Comparison of ENCODE assay signal across 1 cellular context in the genomic region with DNA sequence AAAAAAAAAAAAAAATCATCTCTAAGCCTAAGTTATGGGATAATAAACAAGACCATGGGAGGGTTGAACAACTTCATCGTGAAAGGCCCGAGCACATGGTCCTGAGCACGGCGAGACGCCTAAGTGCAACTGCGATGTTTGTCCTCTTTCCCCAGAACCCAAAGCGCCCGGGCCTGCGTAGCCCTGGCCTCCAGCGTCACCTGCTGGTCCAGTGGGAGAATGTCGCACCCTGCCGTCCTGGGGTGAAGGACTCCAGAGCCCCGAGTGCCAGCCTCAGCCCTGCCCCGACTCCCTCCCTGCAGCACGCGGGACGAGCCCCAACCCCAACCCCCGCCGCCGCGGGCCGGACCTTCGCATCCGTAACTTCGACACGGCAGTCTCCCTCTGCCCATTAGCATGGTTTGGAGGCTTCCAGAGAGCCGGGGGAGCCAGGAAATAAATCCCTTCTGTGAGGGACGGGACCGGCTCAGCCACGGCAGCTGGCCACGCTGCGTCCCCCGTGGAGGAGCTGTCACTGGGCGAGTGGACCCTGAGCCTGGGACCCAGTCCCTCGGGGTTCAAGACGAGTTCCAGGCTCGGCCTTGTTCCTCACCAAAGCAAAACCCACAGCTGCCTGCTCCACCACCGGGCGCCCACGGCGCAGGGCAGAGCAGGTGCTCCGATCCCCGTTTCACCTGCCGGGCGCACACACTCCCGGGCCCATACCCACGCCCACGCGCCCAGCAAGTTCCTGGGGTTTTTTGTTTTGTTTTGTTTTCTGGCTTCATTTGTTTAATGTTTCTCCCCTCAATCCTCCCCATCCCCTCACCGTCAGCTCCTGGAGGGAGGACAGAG.
A peak's percentile ranks its signal among the peaks of the same experiment; 100 is the strongest.
TF ChIP-seq lines count a peak whose summit lies in the region.

No MANE protein-coding gene starts in this region.

TF ChIP-seq in WTC11, 78 proteins besides CTCF, POLR2A, EP300 and RAD21 (continued from another document and continues in another):
- TF ChIP-seq, protein P1, sequence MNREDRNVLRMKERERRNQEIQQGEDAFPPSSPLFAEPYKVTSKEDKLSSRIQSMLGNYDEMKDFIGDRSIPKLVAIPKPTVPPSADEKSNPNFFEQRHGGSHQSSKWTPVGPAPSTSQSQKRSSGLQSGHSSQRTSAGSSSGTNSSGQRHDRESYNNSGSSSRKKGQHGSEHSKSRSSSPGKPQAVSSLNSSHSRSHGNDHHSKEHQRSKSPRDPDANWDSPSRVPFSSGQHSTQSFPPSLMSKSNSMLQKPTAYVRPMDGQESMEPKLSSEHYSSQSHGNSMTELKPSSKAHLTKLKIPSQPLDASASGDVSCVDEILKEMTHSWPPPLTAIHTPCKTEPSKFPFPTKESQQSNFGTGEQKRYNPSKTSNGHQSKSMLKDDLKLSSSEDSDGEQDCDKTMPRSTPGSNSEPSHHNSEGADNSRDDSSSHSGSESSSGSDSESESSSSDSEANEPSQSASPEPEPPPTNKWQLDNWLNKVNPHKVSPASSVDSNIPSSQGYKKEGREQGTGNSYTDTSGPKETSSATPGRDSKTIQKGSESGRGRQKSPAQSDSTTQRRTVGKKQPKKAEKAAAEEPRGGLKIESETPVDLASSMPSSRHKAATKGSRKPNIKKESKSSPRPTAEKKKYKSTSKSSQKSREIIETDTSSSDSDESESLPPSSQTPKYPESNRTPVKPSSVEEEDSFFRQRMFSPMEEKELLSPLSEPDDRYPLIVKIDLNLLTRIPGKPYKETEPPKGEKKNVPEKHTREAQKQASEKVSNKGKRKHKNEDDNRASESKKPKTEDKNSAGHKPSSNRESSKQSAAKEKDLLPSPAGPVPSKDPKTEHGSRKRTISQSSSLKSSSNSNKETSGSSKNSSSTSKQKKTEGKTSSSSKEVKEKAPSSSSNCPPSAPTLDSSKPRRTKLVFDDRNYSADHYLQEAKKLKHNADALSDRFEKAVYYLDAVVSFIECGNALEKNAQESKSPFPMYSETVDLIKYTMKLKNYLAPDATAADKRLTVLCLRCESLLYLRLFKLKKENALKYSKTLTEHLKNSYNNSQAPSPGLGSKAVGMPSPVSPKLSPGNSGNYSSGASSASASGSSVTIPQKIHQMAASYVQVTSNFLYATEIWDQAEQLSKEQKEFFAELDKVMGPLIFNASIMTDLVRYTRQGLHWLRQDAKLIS (CRISPR knock-in tag; IDR thresholded peaks at IDR 0.05; ENCODE audit: borderline replicate concordance), result no peak
- TF ChIP-seq FOXK1 (CRISPR knock-in tag; IDR thresholded peaks at IDR 0.05) (peak; percentile 63; the same call in 1 of the 2 replicates), EMX1 (CRISPR knock-in tag; IDR thresholded peaks at IDR 0.05) (no peak), PRRX2 (CRISPR knock-in tag; IDR thresholded peaks at IDR 0.05) (no peak), NFATC4 (CRISPR knock-in tag; IDR thresholded peaks at IDR 0.05) (no peak), GRHL2 (CRISPR knock-in tag; IDR thresholded peaks at IDR 0.05; ENCODE audit: insufficient replicate concordance, severe bottlenecking) (no peak), ZBTB21 (CRISPR knock-in tag; IDR thresholded peaks at IDR 0.05; ENCODE audit: borderline replicate concordance) (no peak), ZNF416 (CRISPR knock-in tag; IDR thresholded peaks at IDR 0.05) (no peak), GTF2I (CRISPR knock-in tag; conservative IDR thresholded peaks at IDR 0.05) (no peak), SMAD4 (CRISPR knock-in tag; IDR thresholded peaks at IDR 0.05) (no peak), OVOL2 (CRISPR knock-in tag; IDR thresholded peaks at IDR 0.05; ENCODE audit: borderline replicate concordance) (no peak), TEAD1 (CRISPR knock-in tag; IDR thresholded peaks at IDR 0.05) (peak; percentile 82; the same call in 1 of the 2 replicates), NR3C1 (CRISPR knock-in tag; conservative IDR thresholded peaks at IDR 0.05; ENCODE audit: low read depth) (no peak), CREM (CRISPR knock-in tag; IDR thresholded peaks at IDR 0.05) (no peak), ZNF121 (CRISPR knock-in tag; IDR thresholded peaks at IDR 0.05) (no peak; the same call in 1 of the 2 replicates), USF2 (CRISPR knock-in tag; IDR thresholded peaks at IDR 0.05) (no peak), SOX15 (CRISPR knock-in tag; IDR thresholded peaks at IDR 0.05) (no peak), JAZF1 (CRISPR knock-in tag; IDR thresholded peaks at IDR 0.05) (no peak), FOXP1 (CRISPR knock-in tag; IDR thresholded peaks at IDR 0.05; ENCODE audit: borderline replicate concordance) (no peak; the same call in 1 of the 2 replicates), NR1H2 (CRISPR knock-in tag; IDR thresholded peaks at IDR 0.05) (no peak), ELF4 (CRISPR knock-in tag; IDR thresholded peaks at IDR 0.05; ENCODE audit: low read depth) (no peak), ZNF396 (CRISPR knock-in tag; IDR thresholded peaks at IDR 0.05; ENCODE audit: borderline replicate concordance) (no peak), ZNF263 (CRISPR knock-in tag; IDR thresholded peaks at IDR 0.05; ENCODE audit: low read depth) (no peak), ZMAT4 (CRISPR knock-in tag; IDR thresholded peaks at IDR 0.05) (no peak), GABPB1 (CRISPR knock-in tag; IDR thresholded peaks at IDR 0.05) (no peak), IRF2 (CRISPR knock-in tag; IDR thresholded peaks at IDR 0.05; ENCODE audit: borderline replicate concordance, low read depth) (no peak), RORB (CRISPR knock-in tag; IDR thresholded peaks at IDR 0.05) (no peak), ZNF232 (CRISPR knock-in tag; IDR thresholded peaks at IDR 0.05) (no peak), NFYB (CRISPR knock-in tag; conservative IDR thresholded peaks at IDR 0.05; ENCODE audit: low read depth) (no peak), HMGA2 (CRISPR knock-in tag; IDR thresholded peaks at IDR 0.05) (no peak), ZBTB43 (CRISPR knock-in tag; IDR thresholded peaks at IDR 0.05) (no peak), ATF1 (CRISPR knock-in tag; IDR thresholded peaks at IDR 0.05) (no peak)
- TF ChIP-seq, protein P2, sequence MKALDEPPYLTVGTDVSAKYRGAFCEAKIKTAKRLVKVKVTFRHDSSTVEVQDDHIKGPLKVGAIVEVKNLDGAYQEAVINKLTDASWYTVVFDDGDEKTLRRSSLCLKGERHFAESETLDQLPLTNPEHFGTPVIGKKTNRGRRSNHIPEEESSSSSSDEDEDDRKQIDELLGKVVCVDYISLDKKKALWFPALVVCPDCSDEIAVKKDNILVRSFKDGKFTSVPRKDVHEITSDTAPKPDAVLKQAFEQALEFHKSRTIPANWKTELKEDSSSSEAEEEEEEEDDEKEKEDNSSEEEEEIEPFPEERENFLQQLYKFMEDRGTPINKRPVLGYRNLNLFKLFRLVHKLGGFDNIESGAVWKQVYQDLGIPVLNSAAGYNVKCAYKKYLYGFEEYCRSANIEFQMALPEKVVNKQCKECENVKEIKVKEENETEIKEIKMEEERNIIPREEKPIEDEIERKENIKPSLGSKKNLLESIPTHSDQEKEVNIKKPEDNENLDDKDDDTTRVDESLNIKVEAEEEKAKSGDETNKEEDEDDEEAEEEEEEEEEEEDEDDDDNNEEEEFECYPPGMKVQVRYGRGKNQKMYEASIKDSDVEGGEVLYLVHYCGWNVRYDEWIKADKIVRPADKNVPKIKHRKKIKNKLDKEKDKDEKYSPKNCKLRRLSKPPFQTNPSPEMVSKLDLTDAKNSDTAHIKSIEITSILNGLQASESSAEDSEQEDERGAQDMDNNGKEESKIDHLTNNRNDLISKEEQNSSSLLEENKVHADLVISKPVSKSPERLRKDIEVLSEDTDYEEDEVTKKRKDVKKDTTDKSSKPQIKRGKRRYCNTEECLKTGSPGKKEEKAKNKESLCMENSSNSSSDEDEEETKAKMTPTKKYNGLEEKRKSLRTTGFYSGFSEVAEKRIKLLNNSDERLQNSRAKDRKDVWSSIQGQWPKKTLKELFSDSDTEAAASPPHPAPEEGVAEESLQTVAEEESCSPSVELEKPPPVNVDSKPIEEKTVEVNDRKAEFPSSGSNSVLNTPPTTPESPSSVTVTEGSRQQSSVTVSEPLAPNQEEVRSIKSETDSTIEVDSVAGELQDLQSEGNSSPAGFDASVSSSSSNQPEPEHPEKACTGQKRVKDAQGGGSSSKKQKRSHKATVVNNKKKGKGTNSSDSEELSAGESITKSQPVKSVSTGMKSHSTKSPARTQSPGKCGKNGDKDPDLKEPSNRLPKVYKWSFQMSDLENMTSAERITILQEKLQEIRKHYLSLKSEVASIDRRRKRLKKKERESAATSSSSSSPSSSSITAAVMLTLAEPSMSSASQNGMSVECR (CRISPR knock-in tag; IDR thresholded peaks at IDR 0.05; ENCODE audit: borderline replicate concordance), result no peak; the same call in 1 of the 2 replicates
- TF ChIP-seq, protein P3, sequence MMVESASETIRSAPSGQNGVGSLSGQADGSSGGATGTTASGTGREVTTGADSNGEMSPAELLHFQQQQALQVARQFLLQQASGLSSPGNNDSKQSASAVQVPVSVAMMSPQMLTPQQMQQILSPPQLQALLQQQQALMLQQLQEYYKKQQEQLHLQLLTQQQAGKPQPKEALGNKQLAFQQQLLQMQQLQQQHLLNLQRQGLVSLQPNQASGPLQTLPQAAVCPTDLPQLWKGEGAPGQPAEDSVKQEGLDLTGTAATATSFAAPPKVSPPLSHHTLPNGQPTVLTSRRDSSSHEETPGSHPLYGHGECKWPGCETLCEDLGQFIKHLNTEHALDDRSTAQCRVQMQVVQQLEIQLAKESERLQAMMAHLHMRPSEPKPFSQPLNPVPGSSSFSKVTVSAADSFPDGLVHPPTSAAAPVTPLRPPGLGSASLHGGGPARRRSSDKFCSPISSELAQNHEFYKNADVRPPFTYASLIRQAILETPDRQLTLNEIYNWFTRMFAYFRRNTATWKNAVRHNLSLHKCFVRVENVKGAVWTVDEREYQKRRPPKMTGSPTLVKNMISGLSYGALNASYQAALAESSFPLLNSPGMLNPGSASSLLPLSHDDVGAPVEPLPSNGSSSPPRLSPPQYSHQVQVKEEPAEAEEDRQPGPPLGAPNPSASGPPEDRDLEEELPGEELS (CRISPR knock-in tag; IDR thresholded peaks at IDR 0.05), result peak; percentile 70; the same call in 1 of the 2 replicates
- TF ChIP-seq, protein P4, sequence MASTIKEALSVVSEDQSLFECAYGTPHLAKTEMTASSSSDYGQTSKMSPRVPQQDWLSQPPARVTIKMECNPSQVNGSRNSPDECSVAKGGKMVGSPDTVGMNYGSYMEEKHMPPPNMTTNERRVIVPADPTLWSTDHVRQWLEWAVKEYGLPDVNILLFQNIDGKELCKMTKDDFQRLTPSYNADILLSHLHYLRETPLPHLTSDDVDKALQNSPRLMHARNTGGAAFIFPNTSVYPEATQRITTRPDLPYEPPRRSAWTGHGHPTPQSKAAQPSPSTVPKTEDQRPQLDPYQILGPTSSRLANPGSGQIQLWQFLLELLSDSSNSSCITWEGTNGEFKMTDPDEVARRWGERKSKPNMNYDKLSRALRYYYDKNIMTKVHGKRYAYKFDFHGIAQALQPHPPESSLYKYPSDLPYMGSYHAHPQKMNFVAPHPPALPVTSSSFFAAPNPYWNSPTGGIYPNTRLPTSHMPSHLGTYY (CRISPR knock-in tag; IDR thresholded peaks at IDR 0.05), result no peak
- TF ChIP-seq, protein P5, sequence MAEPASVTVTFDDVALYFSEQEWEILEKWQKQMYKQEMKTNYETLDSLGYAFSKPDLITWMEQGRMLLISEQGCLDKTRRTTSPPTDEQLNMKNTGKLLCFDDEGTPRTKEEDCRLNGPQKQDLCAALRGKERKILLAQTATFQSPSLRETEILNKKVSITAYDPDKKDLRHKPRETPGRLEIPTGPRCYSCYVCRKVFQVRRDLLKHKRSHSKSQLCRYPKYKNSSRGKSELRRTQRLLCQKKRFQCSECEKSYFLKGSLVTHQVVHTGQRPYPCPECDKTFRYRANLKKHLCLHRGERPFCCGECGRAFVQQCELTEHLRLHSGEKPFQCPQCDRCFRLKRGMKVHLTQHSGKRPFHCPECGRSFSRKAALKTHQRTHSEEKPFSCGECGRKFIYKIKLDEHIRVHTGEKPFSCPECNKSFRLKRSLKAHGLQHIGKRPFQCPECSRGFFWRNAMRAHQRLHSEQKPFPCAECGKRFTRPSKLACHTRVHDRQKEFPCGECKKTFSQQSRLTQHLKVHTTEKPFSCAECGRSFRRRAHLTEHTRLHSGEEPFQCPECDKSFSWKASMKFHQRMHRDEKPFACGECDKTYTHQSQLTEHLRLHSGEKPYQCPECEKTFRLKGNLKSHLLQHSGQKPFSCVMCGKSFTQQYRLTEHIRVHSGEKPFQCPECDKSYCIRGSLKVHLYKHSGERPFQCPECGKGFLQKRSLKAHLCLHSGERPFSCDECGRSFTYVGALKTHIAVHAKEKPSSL (CRISPR knock-in tag; conservative IDR thresholded peaks at IDR 0.05), result no peak
- TF ChIP-seq, protein P6, sequence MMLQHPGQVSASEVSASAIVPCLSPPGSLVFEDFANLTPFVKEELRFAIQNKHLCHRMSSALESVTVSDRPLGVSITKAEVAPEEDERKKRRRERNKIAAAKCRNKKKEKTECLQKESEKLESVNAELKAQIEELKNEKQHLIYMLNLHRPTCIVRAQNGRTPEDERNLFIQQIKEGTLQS (CRISPR knock-in tag; conservative IDR thresholded peaks at IDR 0.05), result no peak
- TF ChIP-seq, protein P7, sequence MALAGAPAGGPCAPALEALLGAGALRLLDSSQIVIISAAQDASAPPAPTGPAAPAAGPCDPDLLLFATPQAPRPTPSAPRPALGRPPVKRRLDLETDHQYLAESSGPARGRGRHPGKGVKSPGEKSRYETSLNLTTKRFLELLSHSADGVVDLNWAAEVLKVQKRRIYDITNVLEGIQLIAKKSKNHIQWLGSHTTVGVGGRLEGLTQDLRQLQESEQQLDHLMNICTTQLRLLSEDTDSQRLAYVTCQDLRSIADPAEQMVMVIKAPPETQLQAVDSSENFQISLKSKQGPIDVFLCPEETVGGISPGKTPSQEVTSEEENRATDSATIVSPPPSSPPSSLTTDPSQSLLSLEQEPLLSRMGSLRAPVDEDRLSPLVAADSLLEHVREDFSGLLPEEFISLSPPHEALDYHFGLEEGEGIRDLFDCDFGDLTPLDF (CRISPR knock-in tag; IDR thresholded peaks at IDR 0.05), result no peak
